In the genomic region with DNA sequence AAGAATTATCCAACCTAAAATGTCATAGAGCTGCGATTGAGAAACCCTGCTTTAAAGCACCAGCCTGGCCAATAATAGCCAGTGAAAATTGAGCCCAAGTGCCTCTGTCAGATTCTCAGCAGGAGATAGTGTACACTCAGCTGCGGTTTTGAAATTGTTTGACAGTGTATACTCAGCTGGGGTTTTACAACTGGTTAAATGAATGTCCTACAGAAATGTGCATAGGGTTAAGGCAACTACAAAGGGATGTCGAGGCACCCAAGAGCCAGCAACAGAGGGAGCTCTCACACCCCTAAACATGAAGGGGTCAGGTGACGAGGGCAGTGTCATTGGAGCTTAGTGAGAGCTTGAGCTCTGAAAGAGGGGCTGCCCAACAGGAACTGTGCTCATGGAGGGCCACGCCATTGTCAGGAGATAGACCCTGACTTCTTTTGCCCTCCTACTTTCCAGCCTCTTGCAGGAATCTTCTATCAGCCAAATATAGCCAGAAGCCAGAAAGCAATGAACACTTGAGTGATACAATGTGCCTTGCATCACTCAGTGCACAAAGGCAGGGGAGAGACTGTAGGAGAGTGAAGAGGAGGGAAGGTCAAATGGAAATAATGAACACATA, we compare ENCODE assay signal across 9 cellular contexts. TPM values are rescaled to one million over a fixed set of nuclear protein-coding genes. Genes with fewer than 3 reads are reported as not detected.
DNase-seq lines count a peak whose midpoint lies in the region; ATAC-seq, FAIRE-seq and TF ChIP-seq lines count a peak whose summit lies in the region.
"Had no signal": no experiment of that assay in that cellular context is flagged by ENCODE, and none has a peak within 500 bp of the region (broad histone marks: within the 10 kb centered on the region; RNA-seq: fewer than 3 reads in every experiment).

No MANE protein-coding gene starts in this region.

- RAD21 ChIA-PET in GM12878 (lab: Charles Lee; ENCODE audit: unreplicated experiment): interaction anchor here (0.6 to 2.8 kb wide), 36 partner anchors 9 to 428 kb away, joined by 3 to 52 read pairs (median 5); a partner anchor contains a TSS

- no peak for TF ChIP-seq POLR2A in GM12878 (IDR thresholded peaks at IDR 0.05; ENCODE audit: low read depth, low read length)

- no TSS peak for BruUV-seq in GM12878 (replicated peaks; lab: Mats Ljungman, UMichigan)

- intact Hi-C loops in GM12878 (cut with micrococcal nuclease; ENCODE audit: unreplicated experiment): loop anchor here (5.0 kb wide), 3 partner anchors 174 to 239 kb away; a partner anchor contains a TSS

- CTCF ChIA-PET in GM12878 (lab: Yijun Ruan, JAX): interaction anchor here (0.6 to 5.4 kb wide), 45 partner anchors 9 to 493 kb away, joined by 3 to 78 read pairs (median 5); a partner anchor contains a TSS

- SMC1A ChIA-PET in GM12878 (lab: Charles Lee; ENCODE audit: uncharacterized antibody, unreplicated experiment): interaction anchor here (0.5 to 5.0 kb wide), 40 partner anchors 9 to 291 kb away, joined by 3 to 45 read pairs (median 4); a partner anchor contains a TSS

- DNase-seq in GM13977 (ENCODE audit: low spot score) (peak; percentile 73), SK-MEL-5 (ENCODE audit: low read depth, low spot score) (peak; percentile 45), GM12878 (ENCODE audit: low read depth, low spot score) (peak; percentile 26), mesenteric fat pad (ENCODE audit: low spot score) (peak; percentile 64), hippocampal formation (lab: John Stamatoyannopoulos, UW) (no peak), SW 1271 (lab: John Stamatoyannopoulos, UW) (no peak)
- DNase-seq in Jurkat, Clone E6-1 (ENCODE audit: low read depth, low spot score): peak; percentile 50

- no peak overlapping the region for H3K9ac ChIP-seq in GM12878 (ENCODE audit: control insufficient read depth, insufficient read depth, low read length)

- peak; percentile 99 for ATAC-seq in GM12878
- no peak for ATAC-seq in GM18520 (IDR thresholded peaks at IDR 0.05; ENCODE audit: unreplicated experiment)

- TF ChIP-seq RAD21 in GM12878 (IDR thresholded peaks at IDR 0.05; ENCODE audit: insufficient read depth, low read depth, low read length): peak; percentile 83

- no peaks in the 10 kb centered on the region for H3K79me2 ChIP-seq in GM12878 (ENCODE audit: control insufficient read depth, insufficient read depth, low read length)

- H3K4me1 ChIP-seq in GM12878 (ENCODE audit: control insufficient read depth, insufficient read depth, low read length): no peaks in the 10 kb centered on the region

- no peak overlapping the region for H3K4me3 ChIP-seq in Jurkat, Clone E6-1 (ENCODE audit: low read length)
- no peak overlapping the region for H3K4me3 ChIP-seq in GM12878

- H3K9me3 ChIP-seq in GM12878 (replicated peaks; ENCODE audit: control insufficient read depth, insufficient read depth, low read length): no peaks in the 10 kb centered on the region

- no peaks in the 10 kb centered on the region for H3K36me3 ChIP-seq in GM12878 (ENCODE audit: control insufficient read depth in 2 of 2, insufficient read depth in 2 of 2, low read length in 1 of 2)

- no peak overlapping the region for H3K27ac ChIP-seq in GM12878 (ENCODE audit: control insufficient read depth, insufficient read depth)

- peak overlapping the region; percentile 71 for H2AFZ ChIP-seq in GM12878 (ENCODE audit: control insufficient read depth, low read depth, low read length)

- WGBS in GM12878 (ENCODE audit: insufficient coverage, insufficient replicate concordance, low lambda C conversion rate, missing lambda C conversion rate): 28% methylated on average over 5 of the region's 5 CpGs

- no peaks in the 10 kb centered on the region for H3K27me3 ChIP-seq in GM12878 (replicated peaks in 1 of 2; ENCODE audit: control insufficient read depth in 2 of 2, insufficient read depth in 2 of 2, low read length in 1 of 2)

- H3K4me2 ChIP-seq in GM12878 (ENCODE audit: control insufficient read depth, insufficient read depth): no peak overlapping the region

- H4K20me1 ChIP-seq in GM12878 (ENCODE audit: control insufficient read depth, insufficient read depth): no peaks in the 10 kb centered on the region

- in situ Hi-C loops in GM13977 (cut with MboI; ENCODE audit: low pct_unique_long_range_greater_than_20kb, low sequenced_read_pairs, unreplicated experiment) (no loop called here), SK-MEL-5 (cut with HindIII; ENCODE audit: low pct_unique_long_range_greater_than_20kb, low sequenced_read_pairs) (no loop called here), GM12878 (cut with MboI) (no loop called here)

- POLR2A ChIA-PET in GM12878 (lab: Charles Lee): interaction anchor here (0.5 to 1.5 kb wide), 5 partner anchors 60 to 213 kb away, joined by 3 to 6 read pairs (median 4); no protein-coding TSS in a partner anchor

- TF ChIP-seq CTCF in GM13977 (IDR thresholded peaks at IDR 0.05; ENCODE audit: extremely low read depth, insufficient read depth, missing control alignments) (peak; percentile 68), GM12878 (IDR thresholded peaks at IDR 0.05 in 2 of 3, conservative IDR thresholded peaks at IDR 0.05 in 1 of 3; ENCODE audit: control insufficient read depth in 2 of 3, extremely low read depth in 1 of 3, insufficient read depth in 1 of 3, low read depth in 3 of 3, low read length in 3 of 3) (peak; percentile 58 to 76 (median 62))

- TF ChIP-seq EP300 in GM12878 (IDR thresholded peaks at IDR 0.05; ENCODE audit: borderline replicate concordance in 1 of 2, control insufficient read depth in 1 of 2, low read depth in 2 of 2, low read length in 2 of 2): no peak

- peak; percentile 38 for FAIRE-seq in GM12878 (lab: Jason Lieb, UNC)
- FAIRE-seq: TTC549 had no signal

TF ChIP-seq in GM12878, 131 proteins besides CTCF, POLR2A, EP300 and RAD21 (continues in another document):
- no peak for TF ChIP-seq SIN3A (IDR thresholded peaks at IDR 0.05; ENCODE audit: low read depth, low read length)
- TF ChIP-seq, protein P1, sequence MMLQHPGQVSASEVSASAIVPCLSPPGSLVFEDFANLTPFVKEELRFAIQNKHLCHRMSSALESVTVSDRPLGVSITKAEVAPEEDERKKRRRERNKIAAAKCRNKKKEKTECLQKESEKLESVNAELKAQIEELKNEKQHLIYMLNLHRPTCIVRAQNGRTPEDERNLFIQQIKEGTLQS (IDR thresholded peaks at IDR 0.05; ENCODE audit: borderline replicate concordance, extremely low read depth, low read depth, low read length): peak; percentile 52; the same call in 1 of the 2 replicates
- TF ChIP-seq, protein P2, sequence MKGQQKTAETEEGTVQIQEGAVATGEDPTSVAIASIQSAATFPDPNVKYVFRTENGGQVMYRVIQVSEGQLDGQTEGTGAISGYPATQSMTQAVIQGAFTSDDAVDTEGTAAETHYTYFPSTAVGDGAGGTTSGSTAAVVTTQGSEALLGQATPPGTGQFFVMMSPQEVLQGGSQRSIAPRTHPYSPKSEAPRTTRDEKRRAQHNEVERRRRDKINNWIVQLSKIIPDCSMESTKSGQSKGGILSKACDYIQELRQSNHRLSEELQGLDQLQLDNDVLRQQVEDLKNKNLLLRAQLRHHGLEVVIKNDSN (IDR thresholded peaks at IDR 0.05; ENCODE audit: borderline replicate concordance, extremely low read length, insufficient read depth, low read depth, low read length): peak; percentile 70

RNA-seq across cellular contexts. Expression of a gene that starts 15.1 kb away (rescaled TPM):
- polyA plus RNA-seq in Jurkat, Clone E6-1 (2012; ENCODE audit: insufficient read depth, insufficient read length): 60.6 TPM
- 0.24 and 0.42 TPM in 2 replicates for total RNA-seq in SK-MEL-5 (2014; rRNA removed; shearing (Covaris generic))
- polyA plus RNA-seq in SK-MEL-5 (2015; cell fraction: cytosol; rRNA removed): 0.92 and 3.4 TPM in 2 replicates
- 5.5 TPM in 1 of 2 replicates, not detected in the other for polyA plus RNA-seq in SK-MEL-5 (2015; cell fraction: nucleus; rRNA removed)
- total RNA-seq in GM12878 (2013; cell fraction: nucleolus; rRNA removed): not detected in 2 replicates
- total RNA-seq in GM12878 (2014; rRNA removed): not detected in 2 replicates
- not detected in 2 replicates for total RNA-seq in GM12878 (2014; rRNA removed; fragmentation: Illumina TruSeq; extraction: Trizol)
- total RNA-seq in GM12878 (2021): 0.51 and 0.97 TPM in 2 replicates
- not detected for polyA plus RNA-seq in GM12878 (2011; ENCODE audit: low read depth)
- polyA plus RNA-seq in GM12878 (2011; rRNA removed): 0.12 TPM in 1 of 2 replicates, not detected in the other
- polyA plus RNA-seq in GM12878 (2011; cell fraction: cytosol; rRNA removed): 0.06 and 0.15 TPM in 2 replicates
- not detected in 2 replicates for polyA plus RNA-seq in GM12878 (2011; cell fraction: nucleus; rRNA removed)
- not detected in 2 replicates for polyA plus RNA-seq in GM12878 (2012)
- polyA plus RNA-seq in GM12878 (2014; fragmentation: Illumina TruSeq; extraction: Trizol): not detected in 2 replicates
- polyA plus RNA-seq in GM12878 (2014; fragmentation: Nextera tagmentation; extraction: Ambion mirVana): not detected
- 0.06 TPM in 1 of 2 replicates, not detected in the other for polyA plus RNA-seq in GM12878 (2014; rRNA removed)
- polyA plus RNA-seq in GM12878 (2016; fragmentation: Nextera tagmentation; extraction: Ambion mirVana): not detected
- not detected in 2 replicates for polyA minus RNA-seq in GM12878 (2011; rRNA and poly(A)+ RNA removed)
- polyA minus RNA-seq in GM12878 (2011; cell fraction: cytosol; rRNA and poly(A)+ RNA removed): not detected in 2 replicates
- polyA minus RNA-seq in GM12878 (2011; cell fraction: nucleus; rRNA and poly(A)+ RNA removed): not detected in 2 replicates
- 13.2 TPM for total RNA-seq in mesenteric fat pad

RNA-seq across cellular contexts. Expression of a gene that starts 18.7 kb away (rescaled TPM):
- polyA plus RNA-seq in Jurkat, Clone E6-1 (2012; ENCODE audit: insufficient read depth, insufficient read length): 166 TPM
- 74.9 and 82.4 TPM in 2 replicates for total RNA-seq in SK-MEL-5 (2014; rRNA removed; shearing (Covaris generic))
- polyA plus RNA-seq in SK-MEL-5 (2015; cell fraction: cytosol; rRNA removed): 87.7 and 92.2 TPM in 2 replicates
- 55.8 and 57.2 TPM in 2 replicates for polyA plus RNA-seq in SK-MEL-5 (2015; cell fraction: nucleus; rRNA removed)
- 26.2 and 27.7 TPM in 2 replicates for total RNA-seq in GM12878 (2013; cell fraction: nucleolus; rRNA removed)
- 64.4 and 68.4 TPM in 2 replicates for total RNA-seq in GM12878 (2014; rRNA removed)
- total RNA-seq in GM12878 (2014; rRNA removed; fragmentation: Illumina TruSeq; extraction: Trizol): 64.7 and 68.7 TPM in 2 replicates
- total RNA-seq in GM12878 (2021): 69.2 and 74.2 TPM in 2 replicates
- 110 TPM for polyA plus RNA-seq in GM12878 (2011; ENCODE audit: low read depth)
- polyA plus RNA-seq in GM12878 (2011; rRNA removed): 86.6 and 100 TPM in 2 replicates
- 96.8 and 103 TPM in 2 replicates for polyA plus RNA-seq in GM12878 (2011; cell fraction: cytosol; rRNA removed)
- polyA plus RNA-seq in GM12878 (2011; cell fraction: nucleus; rRNA removed): 55.5 and 77.9 TPM in 2 replicates
- polyA plus RNA-seq in GM12878 (2012): 84.5 and 96.5 TPM in 2 replicates
- polyA plus RNA-seq in GM12878 (2014; fragmentation: Illumina TruSeq; extraction: Trizol): 84.7 and 89.8 TPM in 2 replicates
- polyA plus RNA-seq in GM12878 (2014; fragmentation: Nextera tagmentation; extraction: Ambion mirVana): 100 to 1,000 TPM; 175 to 234 TPM
- polyA plus RNA-seq in GM12878 (2014; rRNA removed): 84.3 and 93.0 TPM in 2 replicates
- polyA plus RNA-seq in GM12878 (2016; fragmentation: Nextera tagmentation; extraction: Ambion mirVana): 100 to 1,000 TPM; 147 to 156 TPM
- polyA minus RNA-seq in GM12878 (2011; rRNA and poly(A)+ RNA removed): 20.6 and 38.0 TPM in 2 replicates
- 8.4 and 14.6 TPM in 2 replicates for polyA minus RNA-seq in GM12878 (2011; cell fraction: cytosol; rRNA and poly(A)+ RNA removed)
- polyA minus RNA-seq in GM12878 (2011; cell fraction: nucleus; rRNA and poly(A)+ RNA removed): 16.9 and 26.9 TPM in 2 replicates
- 44.2 TPM for total RNA-seq in mesenteric fat pad

Comparison
In these comparisons a context has a peak if more than half of its experiments do, and no peak if none do; other contexts are left out.
1. DNase-seq: peak in GM13977 (single experiment), Jurkat, Clone E6-1 (single experiment), SK-MEL-5 (single experiment), GM12878 (single experiment) and mesenteric fat pad (single experiment); none in hippocampal formation (0 of 2) and SW 1271 (0 of 2).